ENCODE assay signal across 1 cellular context in genomic region chr10:86221442-86222335, GRCh38.
TF ChIP-seq lines count a peak whose summit lies in the region.

No MANE protein-coding gene starts in this region.

TF ChIP-seq in HEK293, 187 proteins besides CTCF, POLR2A, EP300 and RAD21 (continued from another document):
- TF ChIP-seq, protein P1, sequence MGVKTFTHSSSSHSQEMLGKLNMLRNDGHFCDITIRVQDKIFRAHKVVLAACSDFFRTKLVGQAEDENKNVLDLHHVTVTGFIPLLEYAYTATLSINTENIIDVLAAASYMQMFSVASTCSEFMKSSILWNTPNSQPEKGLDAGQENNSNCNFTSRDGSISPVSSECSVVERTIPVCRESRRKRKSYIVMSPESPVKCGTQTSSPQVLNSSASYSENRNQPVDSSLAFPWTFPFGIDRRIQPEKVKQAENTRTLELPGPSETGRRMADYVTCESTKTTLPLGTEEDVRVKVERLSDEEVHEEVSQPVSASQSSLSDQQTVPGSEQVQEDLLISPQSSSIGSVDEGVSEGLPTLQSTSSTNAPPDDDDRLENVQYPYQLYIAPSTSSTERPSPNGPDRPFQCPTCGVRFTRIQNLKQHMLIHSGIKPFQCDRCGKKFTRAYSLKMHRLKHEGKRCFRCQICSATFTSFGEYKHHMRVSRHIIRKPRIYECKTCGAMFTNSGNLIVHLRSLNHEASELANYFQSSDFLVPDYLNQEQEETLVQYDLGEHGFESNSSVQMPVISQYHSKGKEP (tag by site-specific recombination; IDR thresholded peaks at IDR 0.05), result no peak
- no peak for TF ChIP-seq ZNF530 (tag by site-specific recombination; IDR thresholded peaks at IDR 0.05; ENCODE audit: low read depth)
- peak; percentile 59 for TF ChIP-seq EGR2 (tag by site-specific recombination; IDR thresholded peaks at IDR 0.05; ENCODE audit: low read depth)
- peak; percentile 60 for TF ChIP-seq ZFHX2 (tag by site-specific recombination; conservative IDR thresholded peaks at IDR 0.05)
- TF ChIP-seq ZNF23 (tag by site-specific recombination; IDR thresholded peaks at IDR 0.05; ENCODE audit: borderline replicate concordance), result no peak
- TF ChIP-seq ZNF280C (tag by site-specific recombination; IDR thresholded peaks at IDR 0.05), result no peak
- TF ChIP-seq ZNF404 (tag by site-specific recombination; IDR thresholded peaks at IDR 0.05), result no peak
- no peak for TF ChIP-seq ZNF677 (tag by site-specific recombination; IDR thresholded peaks at IDR 0.05)
